In genomic region chrX:124344246-124344645, GRCh38 we compare ENCODE assay signal across 18 cellular contexts. TPM values are rescaled to one million over a fixed set of nuclear protein-coding genes. Genes with fewer than 3 reads are reported as not detected.
DNase-seq lines count a peak whose midpoint lies in the region; ATAC-seq and TF ChIP-seq lines count a peak whose summit lies in the region.
"Had no signal": no experiment of that assay in that cellular context is flagged by ENCODE, and none has a peak within 500 bp of the region (broad histone marks: within the 10 kb centered on the region; RNA-seq: fewer than 3 reads in every experiment).

No MANE protein-coding gene starts in this region.

- H3K79me2 ChIP-seq in OCI-LY7 (ENCODE audit: insufficient read depth, low read depth, low read length), result no peaks in the 10 kb centered on the region

- peak overlapping the region; percentile 57 for H3K4me2 ChIP-seq in OCI-LY7 (ENCODE audit: low read length)

- POLR2A ChIA-PET in CD8-positive, alpha-beta T cell (lab: Charles Lee), result interaction anchor here (2.7 kb wide), 1 partner anchor 127 kb away, joined by 16 read pairs; no protein-coding TSS in a partner anchor
- POLR2A ChIA-PET in OCI-LY7 (lab: Charles Lee), result no interaction called here

- intact Hi-C loops in CD8-positive, alpha-beta T cell (cut with DNase I, micrococcal nuclease), result loop anchor here in 1 of 2 experiments (5.0 kb wide), 3 partner anchors 38 to 382 kb away; partner anchors contain the start of gene STAG2
- intact Hi-C loops in OCI-LY7 (cut with micrococcal nuclease; ENCODE audit: unreplicated experiment), result no loop called here

- DNase-seq in CD8-positive, alpha-beta T cell, result no peak
- DNase-seq in OCI-LY7 (ENCODE audit: low spot score) (peak; percentile 20), HK-2 (ENCODE audit: unreplicated experiment) (no peak), SHP77 (lab: John Stamatoyannopoulos, UW) (no peak)
- no peak for DNase-seq in effector memory CD8-positive, alpha-beta T cell
- DNase-seq: activated CD4-positive, alpha-beta T cell treated with anti-CD3 and anti-CD28 coated beads for 4 hours; IMR-90; kidney glomerular epithelial cell; mesendoderm; NCI-H1105; NCI-H2171 had no signal

- no TSS peak for BruUV-seq in OCI-LY7 (replicated peaks; lab: Mats Ljungman, UMichigan)

- H3K36me3 ChIP-seq in CD8-positive, alpha-beta T cell (ENCODE audit: insufficient read depth, low read length), result no peaks in the 10 kb centered on the region
- H3K36me3 ChIP-seq in OCI-LY7 (ENCODE audit: insufficient read depth, low read length), result no peaks in the 10 kb centered on the region
- H3K36me3 ChIP-seq: right atrium auricular region had no signal

- H3K4me3 Mint-ChIP-seq in CD8-positive, alpha-beta T cell, result peak overlapping the region; percentile 26
- peak overlapping the region; percentile 67 to 95 for H3K4me3 Mint-ChIP-seq in effector memory CD8-positive, alpha-beta T cell

- no peak overlapping the region for H3K27ac ChIP-seq in CD8-positive, alpha-beta T cell (ENCODE audit: low read depth, low read length)
- H3K27ac ChIP-seq in OCI-LY7 (ENCODE audit: low read depth, low read length, poor library complexity, severe bottlenecking), result peak overlapping the region; percentile 25
- H3K27ac ChIP-seq: right atrium auricular region had no signal

- no peaks in the 10 kb centered on the region for H3K27me3 Mint-ChIP-seq in CD8-positive, alpha-beta T cell (ENCODE audit: low read depth)
- no peaks in the 10 kb centered on the region for H3K27me3 Mint-ChIP-seq in effector memory CD8-positive, alpha-beta T cell

- no peaks in the 10 kb centered on the region for H3K9me3 ChIP-seq in CD8-positive, alpha-beta T cell (ENCODE audit: low read length)
- H3K9me3 ChIP-seq in OCI-LY7 (ENCODE audit: low read length), result no peaks in the 10 kb centered on the region
- H3K9me3 ChIP-seq: right atrium auricular region had no signal

- TF ChIP-seq CTCF in CD8-positive, alpha-beta T cell (IDR thresholded peaks at IDR 0.05), result no peak
- no peak for TF ChIP-seq CTCF in OCI-LY7 (conservative IDR thresholded peaks at IDR 0.05; ENCODE audit: low read length)

- peak overlapping the region; percentile 93 for H3K27ac Mint-ChIP-seq in CD8-positive, alpha-beta T cell
- H3K27ac Mint-ChIP-seq in effector memory CD8-positive, alpha-beta T cell, result peak overlapping the region; percentile 80 to 94

- no peaks in the 10 kb centered on the region for H4K20me1 ChIP-seq in OCI-LY7 (ENCODE audit: insufficient read depth, low read length)

- CTCF ChIA-PET in CD8-positive, alpha-beta T cell (lab: Charles Lee), result no interaction called here
- CTCF ChIA-PET in OCI-LY7 (lab: Charles Lee; ENCODE audit: unreplicated experiment), result no interaction called here

- H3K4me1 Mint-ChIP-seq in CD8-positive, alpha-beta T cell (ENCODE audit: low read depth), result peaks cover 56% of the 10 kb centered on the region
- peaks cover 17 to 46% of the 10 kb centered on the region in 2 donors for H3K4me1 Mint-ChIP-seq in effector memory CD8-positive, alpha-beta T cell (ENCODE audit: low read depth in 2 of 2)

- no peak for ATAC-seq in CD8-positive, alpha-beta T cell
- ATAC-seq in GM18867 (IDR thresholded peaks at IDR 0.05; ENCODE audit: unreplicated experiment) (peak; percentile 35), HG03196 (IDR thresholded peaks at IDR 0.05; ENCODE audit: unreplicated experiment) (no peak)
- ATAC-seq in effector memory CD8-positive, alpha-beta T cell (replicated peaks), result no peak

- peaks cover 7% of the 10 kb centered on the region for H3K36me3 Mint-ChIP-seq in CD8-positive, alpha-beta T cell
- peaks cover 16% of the 10 kb centered on the region for H3K36me3 Mint-ChIP-seq in effector memory CD8-positive, alpha-beta T cell (ENCODE audit: insufficient read depth)

- H3K4me3 ChIP-seq in CD8-positive, alpha-beta T cell (ENCODE audit: low read depth, low read length), result no peak overlapping the region
- H3K4me3 ChIP-seq in OCI-LY7 (ENCODE audit: low read depth, low read length, poor library complexity, severe bottlenecking), result peak overlapping the region; percentile 7
- H3K4me3 ChIP-seq: right atrium auricular region had no signal

- H3K27me3 ChIP-seq in CD8-positive, alpha-beta T cell (ENCODE audit: insufficient read depth, low read length), result no peaks in the 10 kb centered on the region
- H3K27me3 ChIP-seq: right atrium auricular region had no signal

- H3K9me2 ChIP-seq in OCI-LY7 (ENCODE audit: insufficient read depth, low read length), result no peaks in the 10 kb centered on the region

- H3K4me1 ChIP-seq in CD8-positive, alpha-beta T cell (ENCODE audit: insufficient read depth, low read length), result peaks cover 58% of the 10 kb centered on the region
- peaks cover 55% of the 10 kb centered on the region for H3K4me1 ChIP-seq in OCI-LY7 (ENCODE audit: insufficient read depth, low read length, poor library complexity, severe bottlenecking)
- H3K4me1 ChIP-seq: right atrium auricular region had no signal

- no peaks in the 10 kb centered on the region for H3K9me3 Mint-ChIP-seq in CD8-positive, alpha-beta T cell
- no peaks in the 10 kb centered on the region for H3K9me3 Mint-ChIP-seq in effector memory CD8-positive, alpha-beta T cell

- H2AFZ ChIP-seq in OCI-LY7 (ENCODE audit: low read length), result peak overlapping the region; percentile 89; the same call in 1 of the 2 replicates

RNA-seq across cellular contexts. Expression of gene SH2D1A, which starts 2.1 kb away (rescaled TPM):
- total RNA-seq in CD8-positive, alpha-beta T cell, result 10 to 100 TPM; 44.4 to 50.3 TPM
- 2.2 and 4.3 TPM in 2 replicates for total RNA-seq in OCI-LY7 (2014; rRNA removed; shearing (Covaris generic))
- total RNA-seq in OCI-LY7 (2022), result 0.63 and 0.77 TPM in 2 replicates
- total RNA-seq: bronchial epithelial cell, fibroblast of lung, H1, IMR-90 had no signal

RNA-seq across cellular contexts. Expression of gene TEX13D, which starts 11.8 kb away (rescaled TPM):
- not detected for total RNA-seq in CD8-positive, alpha-beta T cell
- not detected in 2 replicates for total RNA-seq in OCI-LY7 (2014; rRNA removed; shearing (Covaris generic))
- not detected in 2 replicates for total RNA-seq in OCI-LY7 (2022)
- total RNA-seq: bronchial epithelial cell; fibroblast of lung; IMR-90; right atrium auricular region; T-helper 2 cell treated with Interferon-gamma antibody and Interleukin-4, amounts not matched to agents 100 ng/mL and 5 ng/mL, for 36 hours had no signal

Comparison
In these comparisons a context has a peak if more than half of its experiments do, and no peak if none do; other contexts are left out.
1. RNA of gene SH2D1A, which starts 2.1 kb away (total RNA-seq): 44.4 to 50.3 TPM in CD8-positive, alpha-beta T cell; 0.63 to 4.3 TPM in OCI-LY7; every median in the first group is over 4 times any median in the second.